8 cellular contexts compared by ENCODE assay signal in the genomic region with DNA sequence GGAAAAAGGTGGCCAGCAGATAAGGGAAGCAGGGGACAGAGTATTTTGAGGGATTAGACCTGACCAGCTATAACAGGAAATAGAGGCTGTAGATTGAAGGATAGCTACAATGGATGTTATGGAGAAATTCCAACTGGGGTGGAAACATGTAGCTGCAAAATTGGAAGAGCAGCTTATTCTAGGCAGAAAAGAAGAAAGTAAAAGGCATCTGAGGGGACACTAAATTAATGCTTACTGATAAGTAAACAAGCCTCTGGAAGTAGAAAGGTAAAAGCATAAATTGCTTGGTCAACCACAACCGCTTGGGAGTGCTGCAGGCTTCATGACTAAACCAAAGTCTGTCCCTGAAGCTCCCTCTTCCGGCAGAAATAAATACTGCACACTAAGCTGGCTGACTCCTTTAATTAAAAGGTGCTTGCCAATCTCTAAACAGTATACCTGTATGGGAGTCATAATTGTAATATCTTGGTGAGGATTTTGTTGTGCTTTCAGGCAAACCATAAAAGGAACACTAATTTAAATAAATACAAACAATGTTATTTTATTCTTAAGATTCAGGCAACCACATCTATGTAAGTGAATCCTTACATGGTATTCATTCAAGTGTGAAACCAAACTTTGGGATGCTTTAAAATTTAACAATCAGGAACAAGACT. TPM values are rescaled to one million over a fixed set of nuclear protein-coding genes. Genes with fewer than 3 reads are reported as not detected.
DNase-seq lines count a peak whose midpoint lies in the region; ATAC-seq, FAIRE-seq and TF ChIP-seq lines count a peak whose summit lies in the region.

No MANE protein-coding gene starts in this region.

- intact Hi-C loops in GM12878 (cut with micrococcal nuclease; ENCODE audit: unreplicated experiment): loop anchor here (1.0 to 2.0 kb wide), 3 partner anchors 34 to 132 kb away; partner anchors contain the start of gene SCARB1

- H3K9ac ChIP-seq in SK-N-MC (ENCODE audit: insufficient read length) (no peak overlapping the region), GM12878 (ENCODE audit: control insufficient read depth, insufficient read depth, low read length) (no peak overlapping the region)

- H3K4me2 ChIP-seq in GM12878 (ENCODE audit: control insufficient read depth, insufficient read depth): peak overlapping the region; percentile 52

- no peak for TF ChIP-seq EP300 in GM12878 (IDR thresholded peaks at IDR 0.05; ENCODE audit: borderline replicate concordance in 1 of 2, control insufficient read depth in 1 of 2, low read depth in 2 of 2, low read length in 2 of 2)

- H3K4me3 ChIP-seq in SK-N-MC (no peak overlapping the region), GM12878 (no peak overlapping the region)

- H3K27ac ChIP-seq in SK-N-MC (no peak overlapping the region), GM12878 (ENCODE audit: control insufficient read depth, insufficient read depth) (peak overlapping the region; percentile 47)

- BruUV-seq in GM12878 (replicated peaks; lab: Mats Ljungman, UMichigan): no TSS peak

- peak; percentile 88 for FAIRE-seq in GM12878 (lab: Jason Lieb, UNC)

- SMC1A ChIA-PET in GM12878 (lab: Charles Lee; ENCODE audit: uncharacterized antibody, unreplicated experiment): interaction anchor here (0.8 to 8.3 kb wide), 21 partner anchors 12 to 296 kb away, joined by 3 to 143 read pairs (median 7); partner anchors contain the start of gene UBC

- H4K20me1 ChIP-seq in GM12878 (ENCODE audit: control insufficient read depth, insufficient read depth): peaks cover 13% of the 10 kb centered on the region

- whole genome bisulfite sequencing in GM12878 (ENCODE audit: insufficient coverage, insufficient replicate concordance, low lambda C conversion rate, missing lambda C conversion rate): 8% methylated on average over 2 of the region's 2 CpGs

- H3K9me3 ChIP-seq in SK-N-MC (ENCODE audit: low read depth, low read length): no peaks in the 10 kb centered on the region
- no peaks in the 10 kb centered on the region for H3K9me3 ChIP-seq in GM12878 (replicated peaks; ENCODE audit: control insufficient read depth, insufficient read depth, low read length)

- RAD21 ChIA-PET in GM12878 (lab: Charles Lee; ENCODE audit: unreplicated experiment): interaction anchor here (0.8 to 4.9 kb wide), 19 partner anchors 12 to 297 kb away, joined by 3 to 115 read pairs (median 5); partner anchors contain the start of gene UBC

- TF ChIP-seq CTCF in GM13976 (IDR thresholded peaks at IDR 0.05; ENCODE audit: borderline replicate concordance, control extremely low read depth, extremely low read depth, insufficient read depth, missing control alignments): peak; percentile 86
- TF ChIP-seq CTCF in GM12878 (IDR thresholded peaks at IDR 0.05 in 2 of 3, conservative IDR thresholded peaks at IDR 0.05 in 1 of 3; ENCODE audit: control insufficient read depth in 2 of 3, extremely low read depth in 1 of 3, insufficient read depth in 1 of 3, low read depth in 3 of 3, low read length in 3 of 3): peak; percentile 91 to 100 (median 99); a peak in 5 of 6 replicates

- in situ Hi-C loops in GM13976 (cut with MboI; ENCODE audit: low sequenced_read_pairs, unreplicated experiment): no loop called here
- in situ Hi-C loops in GM12878 (cut with MboI): loop anchor here (10.0 to 25.0 kb wide), 2 partner anchors 872 to 1469 kb away; partner anchors contain the start of gene RILPL2

- H3K4me1 ChIP-seq in GM12878 (ENCODE audit: control insufficient read depth, insufficient read depth, low read length): peaks cover 34% of the 10 kb centered on the region

- ATAC-seq in HG02852 (IDR thresholded peaks at IDR 0.05; ENCODE audit: unreplicated experiment) (peak; percentile 59), GM12878 (peak; percentile 59)

- no peak for TF ChIP-seq POLR2A in GM12878 (IDR thresholded peaks at IDR 0.05; ENCODE audit: low read depth, low read length)

- no peaks in the 10 kb centered on the region for H3K27me3 ChIP-seq in GM12878 (replicated peaks in 1 of 2; ENCODE audit: control insufficient read depth in 2 of 2, insufficient read depth in 2 of 2, low read length in 1 of 2)

- peaks cover 21% of the 10 kb centered on the region for H3K79me2 ChIP-seq in GM12878 (ENCODE audit: control insufficient read depth, insufficient read depth, low read length)

- DNase-seq in GM13976 (ENCODE audit: low spot score) (peak; percentile 83), SK-N-MC (ENCODE audit: low read depth, low spot score) (peak; percentile 90), GM12878 (ENCODE audit: low read depth, low spot score) (peak; percentile 87), iPS-NIHi7 (ENCODE audit: extremely low spot score) (peak; percentile 76), DMS53 (lab: John Stamatoyannopoulos, UW) (no peak), NCI-H748 treated with DMSO at 0.1 percent for 48 hours (lab: John Stamatoyannopoulos, UW) (no peak)
- DNase-seq in stimulated activated CD4-positive, alpha-beta T cell treated with anti-CD3 and anti-CD28 coated beads, Interleukin-1b, Interleukin-23, amount 100 ng/mL, for 24 hours (ENCODE audit: low read depth in 4 of 4, low spot score in 1 of 4): peak; percentile 70 to 90 (median 82)

- H2AFZ ChIP-seq in GM12878 (ENCODE audit: control insufficient read depth, low read depth, low read length): no peak overlapping the region

- CTCF ChIA-PET in GM12878 (lab: Yijun Ruan, JAX): interaction anchor here (0.6 to 21.3 kb wide), 49 partner anchors 13 to 875 kb away, joined by 3 to 523 read pairs (median 4); partner anchors contain the start of genes SCARB1 and UBC

- POLR2A ChIA-PET in GM12878 (lab: Charles Lee): interaction anchor here (0.5 to 3.8 kb wide), 13 partner anchors 9 to 527 kb away, joined by 3 to 32 read pairs (median 5); partner anchors contain the start of gene UBC

- TF ChIP-seq RAD21 in GM12878 (IDR thresholded peaks at IDR 0.05; ENCODE audit: insufficient read depth, low read depth, low read length): peak; percentile 98

- H3K36me3 ChIP-seq in SK-N-MC (ENCODE audit: insufficient read depth, low read length) (peaks cover 12% of the 10 kb centered on the region), GM12878 (ENCODE audit: control insufficient read depth in 2 of 2, insufficient read depth in 2 of 2, low read length in 1 of 2) (peaks cover 3 to 10% of the 10 kb centered on the region in 2 experiments; a peak in 3 of 4 replicates)

TF ChIP-seq in GM12878, 131 proteins besides CTCF, POLR2A, EP300 and RAD21 (continues in another document):
- TF ChIP-seq ZNF207 (IDR thresholded peaks at IDR 0.05; ENCODE audit: borderline replicate concordance) (0 out of 2 replicates have a peak, but pooled peaks have one; percentile 75), NBN (IDR thresholded peaks at IDR 0.05) (peak; percentile 62), STAT1 (conservative IDR thresholded peaks at IDR 0.05) (0 out of 2 replicates have a peak, but pooled peaks have one; percentile 36), NFIC (IDR thresholded peaks at IDR 0.05; ENCODE audit: low read depth, low read length) (peak; percentile 46; the same call in 1 of the 2 replicates), GABPA (IDR thresholded peaks at IDR 0.05; ENCODE audit: low read depth) (no peak)

RNA-seq across cellular contexts. Expression of gene UBC, which starts 7.7 kb away (rescaled TPM):
- 329 and 366 TPM in 2 replicates for total RNA-seq in GM12878 (2013; cell fraction: nucleolus; rRNA removed)
- total RNA-seq in GM12878 (2014; rRNA removed) (883 and 944 TPM in 2 replicates), GM12878 (2014; rRNA removed; fragmentation: Illumina TruSeq; extraction: Trizol) (816 and 821 TPM in 2 replicates), GM12878 (2021) (736 and 799 TPM in 2 replicates)
- 1,550 TPM for polyA plus RNA-seq in GM12878 (2011; ENCODE audit: low read depth)
- polyA plus RNA-seq in GM12878 (2011; rRNA removed) (1,270 and 1,666 TPM in 2 replicates), GM12878 (2014; fragmentation: Illumina TruSeq; extraction: Trizol) (973 and 1,123 TPM in 2 replicates), GM12878 (2014; fragmentation: Nextera tagmentation; extraction: Ambion mirVana) (1,000 to 10,000 TPM in 1 of 2 experiments, 100 to 1,000 TPM in 1; 785 to 1,214 TPM), GM12878 (2014; rRNA removed) (610 and 653 TPM in 2 replicates), GM12878 (2016; fragmentation: Nextera tagmentation; extraction: Ambion mirVana) (100 to 1,000 TPM; 866 to 909 TPM)
- 1,638 and 1,774 TPM in 2 replicates for polyA plus RNA-seq in GM12878 (2011; cell fraction: cytosol; rRNA removed)
- 1,319 and 1,377 TPM in 2 replicates for polyA plus RNA-seq in GM12878 (2011; cell fraction: nucleus; rRNA removed)
- 962 and 1,441 TPM in 2 replicates for polyA plus RNA-seq in GM12878 (2012)
- polyA minus RNA-seq in GM12878 (2011; rRNA and poly(A)+ RNA removed): 980 and 1,147 TPM in 2 replicates
- polyA minus RNA-seq in GM12878 (2011; cell fraction: cytosol; rRNA and poly(A)+ RNA removed): 232 and 279 TPM in 2 replicates
- polyA minus RNA-seq in GM12878 (2011; cell fraction: nucleus; rRNA and poly(A)+ RNA removed): 143 and 182 TPM in 2 replicates

RNA-seq across cellular contexts. Expression of gene SCARB1, which starts 43.1 kb away (rescaled TPM):
- 359 and 403 TPM in 2 replicates for total RNA-seq in GM12878 (2013; cell fraction: nucleolus; rRNA removed)
- total RNA-seq in GM12878 (2014; rRNA removed) (46.5 and 51.4 TPM in 2 replicates), GM12878 (2014; rRNA removed; fragmentation: Illumina TruSeq; extraction: Trizol) (27.9 and 29.9 TPM in 2 replicates), GM12878 (2021) (102 and 104 TPM in 2 replicates)
- 27.3 TPM for polyA plus RNA-seq in GM12878 (2011; ENCODE audit: low read depth)
- polyA plus RNA-seq in GM12878 (2011; rRNA removed) (50.6 and 89.3 TPM in 2 replicates), GM12878 (2014; fragmentation: Illumina TruSeq; extraction: Trizol) (66.0 and 78.8 TPM in 2 replicates), GM12878 (2014; fragmentation: Nextera tagmentation; extraction: Ambion mirVana) (1 to 10 TPM in 1 of 2 experiments, under 1 TPM in 1; 0.34 to 3.3 TPM), GM12878 (2014; rRNA removed) (81.4 and 89.5 TPM in 2 replicates), GM12878 (2016; fragmentation: Nextera tagmentation; extraction: Ambion mirVana) (10 to 100 TPM; 62.8 to 63.3 TPM)
- 131 and 137 TPM in 2 replicates for polyA plus RNA-seq in GM12878 (2011; cell fraction: cytosol; rRNA removed)
- polyA plus RNA-seq in GM12878 (2011; cell fraction: nucleus; rRNA removed): 542 and 556 TPM in 2 replicates
- 61.4 and 89.0 TPM in 2 replicates for polyA plus RNA-seq in GM12878 (2012)
- polyA minus RNA-seq in GM12878 (2011; rRNA and poly(A)+ RNA removed): 89.0 and 116 TPM in 2 replicates
- 31.7 and 37.7 TPM in 2 replicates for polyA minus RNA-seq in GM12878 (2011; cell fraction: cytosol; rRNA and poly(A)+ RNA removed)
- polyA minus RNA-seq in GM12878 (2011; cell fraction: nucleus; rRNA and poly(A)+ RNA removed): 70.1 and 83.4 TPM in 2 replicates

Comparison
In these comparisons a context has a peak if more than half of its experiments do, and no peak if none do; other contexts are left out.
1. DNase-seq: peak in GM13976 (single experiment), SK-N-MC (single experiment), GM12878 (single experiment), iPS-NIHi7 (single experiment) and stimulated activated CD4-positive, alpha-beta T cell treated with anti-CD3 and anti-CD28 coated beads, Interleukin-1b, Interleukin-23, amount 100 ng/mL, for 24 hours (4 of 4); none in DMS53 (single experiment) and NCI-H748 treated with DMSO at 0.1 percent for 48 hours (single experiment).